In the genomic region with DNA sequence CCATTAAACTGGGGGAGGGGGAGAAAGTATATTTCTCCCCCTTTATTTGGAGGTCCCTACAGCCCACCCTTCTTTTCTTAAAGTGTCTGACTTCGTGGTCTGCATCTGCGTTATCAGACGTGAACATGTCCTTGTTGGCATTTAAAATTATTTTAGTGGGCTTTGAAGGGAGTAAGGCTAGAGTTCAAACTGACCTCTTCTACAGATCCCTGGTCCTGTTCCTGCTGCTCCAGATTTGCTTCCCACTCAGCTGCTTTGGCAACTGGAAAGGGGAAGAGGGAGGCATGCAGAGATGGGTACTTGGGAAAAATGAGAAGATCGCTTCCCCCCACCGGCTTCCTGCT, we compare ENCODE assay signal across 20 cellular contexts. TPM values are rescaled to one million over a fixed set of nuclear protein-coding genes. Genes with fewer than 3 reads are reported as not detected.
DNase-seq lines count a peak whose midpoint lies in the region; TF ChIP-seq lines count a peak whose summit lies in the region.
"Had no signal": no experiment of that assay in that cellular context is flagged by ENCODE, and none has a peak within 500 bp of the region (broad histone marks: within the 10 kb centered on the region; RNA-seq: fewer than 3 reads in every experiment).

No MANE protein-coding gene starts in this region.

- H3K36me3 ChIP-seq in SK-N-MC (ENCODE audit: insufficient read depth, low read length), result no peaks in the 10 kb centered on the region
- H3K36me3 ChIP-seq in hepatocyte (replicated peaks; ENCODE audit: insufficient read depth, low read depth), result no peaks in the 10 kb centered on the region
- H3K36me3 ChIP-seq: heart right ventricle, upper lobe of right lung had no signal

- peaks cover 30% of the 10 kb centered on the region for H3K4me1 Mint-ChIP-seq in osteocyte (ENCODE audit: unreplicated experiment)

- H3K4me3 ChIP-seq in SK-N-MC (peak overlapping the region; percentile 68), hepatocyte (no peak overlapping the region)
- H3K4me3 ChIP-seq: upper lobe of right lung had no signal

- H4K20me1 ChIP-seq in hepatocyte (ENCODE audit: insufficient read depth, poor library complexity, severe bottlenecking), result peaks cover 4% of the 10 kb centered on the region

- H3K4me3 Mint-ChIP-seq in osteocyte (ENCODE audit: unreplicated experiment), result peak overlapping the region; percentile 32
- H3K4me3 Mint-ChIP-seq: activated CD8-positive, alpha-beta memory T cell treated with anti-CD3 and anti-CD28 coated beads, Interleukin-2, amount 10 ng/mL, durations not matched to agents 7 days and 5 days; stimulated activated naive CD8-positive, alpha-beta T cell treated with anti-CD3 and anti-CD28 coated beads, Interleukin-15, Interleukin-2, amounts not matched to agents 100 ng/mL and 50 ng/mL, for 24 hours had no signal

- H3K9ac ChIP-seq in SK-N-MC (ENCODE audit: insufficient read length), result no peak overlapping the region

- no peak overlapping the region for H3K27ac ChIP-seq in SK-N-MC
- no peak overlapping the region for H3K27ac ChIP-seq in hepatocyte
- H3K27ac ChIP-seq: heart right ventricle, upper lobe of right lung had no signal

- TF ChIP-seq CTCF in GM13976 (IDR thresholded peaks at IDR 0.05; ENCODE audit: borderline replicate concordance, control extremely low read depth, extremely low read depth, insufficient read depth, missing control alignments), result no peak
- no peak for TF ChIP-seq CTCF in hepatocyte (IDR thresholded peaks at IDR 0.05; ENCODE audit: poor library complexity)
- TF ChIP-seq CTCF in osteocyte (IDR thresholded peaks at IDR 0.05), result no peak

- 4% methylated on average over 5 of the region's 5 CpGs for WGBS in hepatocyte (ENCODE audit: low lambda C conversion rate, missing lambda C conversion rate)

- H3K9me3 ChIP-seq in SK-N-MC (ENCODE audit: low read depth, low read length) (no peaks in the 10 kb centered on the region), hepatocyte (ENCODE audit: low read depth) (no peaks in the 10 kb centered on the region)
- H3K9me3 ChIP-seq: heart right ventricle, upper lobe of right lung had no signal

- H3K9me3 Mint-ChIP-seq in osteocyte (ENCODE audit: unreplicated experiment), result no peaks in the 10 kb centered on the region
- H3K9me3 Mint-ChIP-seq: stimulated activated naive CD8-positive, alpha-beta T cell treated with anti-CD3 and anti-CD28 coated beads, Interleukin-15, Interleukin-2, amounts not matched to agents 100 ng/mL and 50 ng/mL, for 24 hours had no signal

- peak overlapping the region; percentile 76 for H3K4me2 ChIP-seq in hepatocyte

- peaks cover 94% of the 10 kb centered on the region for H3K27me3 Mint-ChIP-seq in osteocyte (ENCODE audit: unreplicated experiment)

- no peak overlapping the region for H2AFZ ChIP-seq in hepatocyte

- no peaks in the 10 kb centered on the region for H3K36me3 Mint-ChIP-seq in osteocyte (ENCODE audit: unreplicated experiment)

- no peaks in the 10 kb centered on the region for H3K9me2 ChIP-seq in hepatocyte (replicated peaks; ENCODE audit: insufficient read depth)

- H3K79me2 ChIP-seq in hepatocyte, result no peaks in the 10 kb centered on the region

- in situ Hi-C loops in GM13976 (cut with MboI; ENCODE audit: low sequenced_read_pairs, unreplicated experiment), result no loop called here

- H3K27me3 ChIP-seq in hepatocyte, result peaks cover 100% of the 10 kb centered on the region

- H3K4me1 ChIP-seq in hepatocyte (ENCODE audit: insufficient read depth), result no peaks in the 10 kb centered on the region

- DNase-seq in GM13976 (ENCODE audit: low spot score) (peak; percentile 22), SK-N-MC (ENCODE audit: low read depth, low spot score) (no peak), hepatocyte (ENCODE audit: low spot score) (no peak), osteocyte (ENCODE audit: extremely low spot score, unreplicated experiment) (no peak), nucleus accumbens (lab: John Stamatoyannopoulos, UW) (no peak), glomerular visceral epithelial cell (ENCODE audit: extremely low spot score) (no peak), NCI-H748 (lab: John Stamatoyannopoulos, UW; ENCODE audit: unreplicated experiment) (no peak)
- DNase-seq: activated CD8-positive, alpha-beta memory T cell treated with anti-CD3 and anti-CD28 coated beads, Interleukin-2, amount 10 ng/mL, durations not matched to agents 7 days and 5 days; activated effector memory CD4-positive, alpha-beta T cell treated with Interleukin-2 at 50 U/mL for 16 hours; DND-41; effector memory CD4-positive, alpha-beta T cell; heart right ventricle; KG1; OCI-M1; SIG-M5 had no signal

- H3K27ac Mint-ChIP-seq in osteocyte (ENCODE audit: unreplicated experiment), result no peak overlapping the region
- H3K27ac Mint-ChIP-seq: activated CD8-positive, alpha-beta memory T cell treated with anti-CD3 and anti-CD28 coated beads, Interleukin-2, amount 10 ng/mL, durations not matched to agents 7 days and 5 days; stimulated activated naive CD8-positive, alpha-beta T cell treated with anti-CD3 and anti-CD28 coated beads, Interleukin-15, Interleukin-2, amounts not matched to agents 100 ng/mL and 50 ng/mL, for 24 hours had no signal

RNA-seq across cellular contexts. Expression of a gene that starts 0.6 kb away (rescaled TPM):
- total RNA-seq in hepatocyte (not detected in 2 replicates), osteocyte (not detected in 2 replicates)
- not detected in 2 replicates for polyA plus RNA-seq in hepatocyte
- total RNA-seq: activated CD8-positive, alpha-beta memory T cell treated with anti-CD3 and anti-CD28 coated beads, Interleukin-2, amount 10 ng/mL, durations not matched to agents 7 days and 5 days; heart right ventricle; kidney epithelial cell; mesenteric fat pad; T-helper 2 cell treated with Interferon-gamma antibody and Interleukin-4, amounts not matched to agents 100 ng/mL and 5 ng/mL, for 36 hours; upper lobe of right lung had no signal
- polyA plus RNA-seq: heart right ventricle had no signal

RNA-seq across cellular contexts. Expression of a gene that starts 22.5 kb away (rescaled TPM):
- total RNA-seq in hepatocyte (0.28 and 0.37 TPM in 2 replicates), osteocyte (1.1 and 1.4 TPM in 2 replicates)
- polyA plus RNA-seq in hepatocyte, result 0.45 TPM in 1 of 2 replicates, not detected in the other
- total RNA-seq: activated CD8-positive, alpha-beta memory T cell treated with anti-CD3 and anti-CD28 coated beads, Interleukin-2, amount 10 ng/mL, durations not matched to agents 7 days and 5 days; heart right ventricle; T-helper 2 cell treated with Interferon-gamma antibody and Interleukin-4, amounts not matched to agents 100 ng/mL and 5 ng/mL, for 36 hours; upper lobe of right lung had no signal
- polyA plus RNA-seq: heart right ventricle had no signal
